Comparison of ENCODE assay signal across 1 cellular context in the genomic region with DNA sequence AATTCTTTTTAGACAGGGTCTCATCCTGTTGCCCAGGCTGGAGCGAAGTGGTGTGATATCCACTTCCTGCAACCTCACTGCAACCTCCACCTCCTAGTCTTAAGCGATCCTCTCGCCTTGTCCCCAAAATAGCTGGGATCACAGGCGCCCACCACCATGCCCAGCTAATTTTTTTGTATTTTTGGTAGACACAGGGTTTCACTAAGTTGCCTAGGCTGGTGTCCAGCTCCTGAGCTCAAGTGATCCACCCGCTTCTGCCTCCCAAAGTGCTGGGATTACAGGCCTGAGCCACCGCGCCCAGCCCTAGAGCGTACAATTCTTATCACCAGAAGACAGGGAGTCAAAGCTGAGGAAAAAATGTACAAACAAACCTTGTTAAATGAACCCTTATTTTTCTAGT.
TF ChIP-seq lines count a peak whose summit lies in the region.

No MANE protein-coding gene starts in this region.

TF ChIP-seq in endothelial cell of umbilical vein, 7 proteins besides CTCF, POLR2A, EP300 and RAD21:
- TF ChIP-seq EZH2 (IDR thresholded peaks at IDR 0.05; ENCODE audit: borderline replicate concordance, low read depth, low read length, severe bottlenecking), result no peak
- no peak for TF ChIP-seq MYC (IDR thresholded peaks at IDR 0.05; ENCODE audit: low read depth, low read length)
- no peak for TF ChIP-seq JUN (IDR thresholded peaks at IDR 0.05; ENCODE audit: borderline replicate concordance, insufficient read depth, insufficient read length, low read depth)
- no peak for TF ChIP-seq POLR2AphosphoS5 (IDR thresholded peaks at IDR 0.05; ENCODE audit: insufficient read depth, low read depth, low read length)
- no peak for TF ChIP-seq GATA2 (IDR thresholded peaks at IDR 0.05; ENCODE audit: insufficient read depth, insufficient read length, low read depth, low read length)
TF ChIP-seq in endothelial cell of umbilical vein: peak in this region for 0.
